ENCODE assay signal across 8 cellular contexts in the genomic region with DNA sequence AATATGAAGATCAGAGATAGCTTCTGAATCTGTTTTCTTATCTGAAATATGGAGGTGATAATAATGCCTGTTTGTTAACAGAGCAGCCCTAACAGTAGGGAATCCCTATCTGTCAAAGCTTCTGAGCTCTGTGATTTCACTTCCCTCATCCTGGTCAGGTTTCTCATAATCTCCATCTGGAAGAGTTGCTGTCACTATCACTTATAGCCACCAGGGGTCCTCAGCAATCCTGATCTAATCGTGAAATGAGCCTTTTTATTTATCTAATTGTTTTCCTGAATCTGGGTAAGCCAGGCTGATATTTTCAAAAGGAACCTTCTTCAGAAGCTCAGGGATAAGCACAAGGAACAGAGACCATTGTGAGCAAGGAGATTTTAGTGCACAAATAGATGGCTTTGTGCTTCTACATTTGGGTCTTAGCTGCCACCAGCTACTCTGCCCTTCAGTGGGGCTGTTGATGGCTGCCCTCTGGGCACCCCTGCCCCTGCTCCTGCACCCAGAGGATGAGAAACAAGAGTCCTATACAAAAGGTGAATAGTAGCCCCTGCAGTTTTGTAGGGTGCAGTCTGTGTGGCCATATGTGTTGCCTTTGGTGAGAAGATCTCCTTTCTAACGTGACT.
DNase-seq lines count a peak whose midpoint lies in the region; ATAC-seq and TF ChIP-seq lines count a peak whose summit lies in the region.

No MANE protein-coding gene starts in this region.

- H3K27me3 Mint-ChIP-seq in glutamatergic neuron (ENCODE audit: unreplicated experiment) = no peaks in the 10 kb centered on the region
- no peaks in the 10 kb centered on the region for H3K27me3 Mint-ChIP-seq in activated T-helper 2 cell treated with anti-CD3 and anti-CD28 coated beads, Interferon-gamma antibody, Interleukin-2, Interleukin-4, amounts not matched to agents 10 μg/mL and 5 μg/mL and 100 μg/mL, durations not matched to agents 14 hours and 24 hours and 36 hours (ENCODE audit: low read depth)

- no peaks in the 10 kb centered on the region for H3K9me3 Mint-ChIP-seq in glutamatergic neuron (ENCODE audit: unreplicated experiment)
- H3K9me3 Mint-ChIP-seq in activated T-helper 2 cell treated with anti-CD3 and anti-CD28 coated beads, Interferon-gamma antibody, Interleukin-2, Interleukin-4, amounts not matched to agents 10 μg/mL and 5 μg/mL and 100 μg/mL, durations not matched to agents 14 hours and 24 hours and 36 hours = no peaks in the 10 kb centered on the region

- H3K4me1 Mint-ChIP-seq in glutamatergic neuron (ENCODE audit: low read depth, unreplicated experiment) = no peaks in the 10 kb centered on the region
- no peaks in the 10 kb centered on the region for H3K4me1 Mint-ChIP-seq in activated T-helper 2 cell treated with anti-CD3 and anti-CD28 coated beads, Interferon-gamma antibody, Interleukin-2, Interleukin-4, amounts not matched to agents 10 μg/mL and 5 μg/mL and 100 μg/mL, durations not matched to agents 14 hours and 24 hours and 36 hours (ENCODE audit: low read depth)

- H3K36me3 Mint-ChIP-seq in glutamatergic neuron (ENCODE audit: unreplicated experiment) = no peaks in the 10 kb centered on the region
- no peaks in the 10 kb centered on the region for H3K36me3 Mint-ChIP-seq in activated T-helper 2 cell treated with anti-CD3 and anti-CD28 coated beads, Interferon-gamma antibody, Interleukin-2, Interleukin-4, amounts not matched to agents 10 μg/mL and 5 μg/mL and 100 μg/mL, durations not matched to agents 14 hours and 24 hours and 36 hours (ENCODE audit: low read depth)

- DNase-seq in DMS79 treated with DMSO at 0.1 percent for 48 hours (lab: John Stamatoyannopoulos, UW) (peak; percentile 1), DMS79 (lab: John Stamatoyannopoulos, UW) (no peak), SK-MEL-5 (ENCODE audit: low read depth, low spot score) (peak; percentile 48), glutamatergic neuron (no peak)
- DNase-seq in activated T-helper 2 cell treated with anti-CD3 and anti-CD28 coated beads, Interferon-gamma antibody, Interleukin-2, Interleukin-4, amounts not matched to agents 10 μg/mL and 5 μg/mL and 100 μg/mL, durations not matched to agents 14 hours and 24 hours and 36 hours (ENCODE audit: low spot score) = no peak
- no peak for DNase-seq in activated CD4-positive, CD25-positive, alpha-beta regulatory T cell treated with anti-CD3 and anti-CD28 coated beads, Interleukin-2, amount 50 U/mL, for 72 hours

- no peak overlapping the region for H3K4me3 Mint-ChIP-seq in glutamatergic neuron (ENCODE audit: unreplicated experiment)
- H3K4me3 Mint-ChIP-seq in activated T-helper 2 cell treated with anti-CD3 and anti-CD28 coated beads, Interferon-gamma antibody, Interleukin-2, Interleukin-4, amounts not matched to agents 10 μg/mL and 5 μg/mL and 100 μg/mL, durations not matched to agents 14 hours and 24 hours and 36 hours (ENCODE audit: low read depth) = no peak overlapping the region

- intact Hi-C loops in activated T-helper 2 cell treated with anti-CD3 and anti-CD28 coated beads, Interferon-gamma antibody, Interleukin-2, Interleukin-4, amounts not matched to agents 10 μg/mL and 5 μg/mL and 100 μg/mL, durations not matched to agents 14 hours and 24 hours and 36 hours (cut with micrococcal nuclease) = no loop called here

- TF ChIP-seq CTCF in glutamatergic neuron (IDR thresholded peaks at IDR 0.05; ENCODE audit: partially characterized antibody, unreplicated experiment) = peak; percentile 82

- peak; percentile 79 for ATAC-seq in GM19452 (IDR thresholded peaks at IDR 0.05; ENCODE audit: unreplicated experiment)
- peak; percentile 90 for ATAC-seq in HG03520 (IDR thresholded peaks at IDR 0.05; ENCODE audit: unreplicated experiment)

- H3K27ac Mint-ChIP-seq in glutamatergic neuron (ENCODE audit: unreplicated experiment) = no peak overlapping the region
- H3K27ac Mint-ChIP-seq in activated T-helper 2 cell treated with anti-CD3 and anti-CD28 coated beads, Interferon-gamma antibody, Interleukin-2, Interleukin-4, amounts not matched to agents 10 μg/mL and 5 μg/mL and 100 μg/mL, durations not matched to agents 14 hours and 24 hours and 36 hours = no peak overlapping the region

- in situ Hi-C loops in SK-MEL-5 (cut with HindIII; ENCODE audit: low pct_unique_long_range_greater_than_20kb, low sequenced_read_pairs) = no loop called here

Comparison
In these comparisons a context has a peak if more than half of its experiments do, and no peak if none do; other contexts are left out.
1. DNase-seq: peak in DMS79 treated with DMSO at 0.1 percent for 48 hours (single experiment) and SK-MEL-5 (single experiment); none in DMS79 (single experiment), glutamatergic neuron (single experiment), activated T-helper 2 cell treated with anti-CD3 and anti-CD28 coated beads, Interferon-gamma antibody, Interleukin-2, Interleukin-4, amounts not matched to agents 10 μg/mL and 5 μg/mL and 100 μg/mL, durations not matched to agents 14 hours and 24 hours and 36 hours (single experiment) and activated CD4-positive, CD25-positive, alpha-beta regulatory T cell treated with anti-CD3 and anti-CD28 coated beads, Interleukin-2, amount 50 U/mL, for 72 hours (single experiment).